1 cellular context compared by ENCODE assay signal in the genomic region with DNA sequence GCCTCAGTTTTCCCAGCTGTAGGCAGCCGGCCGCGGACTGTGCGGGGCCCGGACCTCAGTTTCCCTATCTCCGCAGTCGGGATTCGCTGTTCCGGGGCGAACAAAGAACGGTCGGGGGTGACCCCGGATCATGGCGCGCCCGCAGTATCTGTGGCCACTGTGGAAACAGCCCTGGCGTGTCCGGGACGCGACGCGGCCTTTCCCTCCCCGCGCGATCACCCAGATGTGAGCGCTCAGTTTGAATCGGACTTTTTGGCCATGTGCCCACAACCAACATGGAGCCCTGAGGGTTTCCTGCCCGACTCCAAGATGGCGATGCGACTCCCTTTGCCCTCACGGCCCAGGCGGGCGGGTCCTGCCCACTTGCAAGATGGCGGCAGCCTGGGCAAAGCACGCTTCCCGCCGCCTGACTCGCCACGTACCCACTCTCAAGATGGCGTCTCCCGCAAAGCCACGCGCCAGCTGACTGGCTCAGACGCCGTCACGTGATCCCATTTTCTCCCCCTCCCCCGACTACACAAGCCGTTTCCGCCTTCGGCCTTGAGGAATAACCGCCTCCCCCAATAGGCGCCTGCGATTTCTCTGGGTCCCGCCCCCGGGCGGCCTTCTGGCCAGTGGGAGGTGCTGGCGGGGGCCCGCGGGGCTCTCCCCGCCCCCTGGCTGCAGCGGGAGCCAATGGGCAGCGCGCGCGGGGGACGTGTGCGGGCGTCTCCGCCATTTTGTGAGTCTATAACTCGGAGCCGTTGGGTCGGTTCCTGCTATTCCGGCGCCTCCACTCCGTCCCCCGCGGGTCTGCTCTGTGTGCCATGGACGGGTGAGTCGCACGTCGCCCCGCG.
A peak's percentile ranks its signal among the peaks of the same experiment; 100 is the strongest.
TF ChIP-seq lines count a peak whose summit lies in the region.

Gene PTBP1 (plus strand): TSS at position 761 of the 836 bp plus-strand sequence. CDS start 46 bp downstream, at position 807.

TF ChIP-seq in K562, 482 proteins besides CTCF, POLR2A, EP300 and RAD21 (continued from another document and continues in another):
- TF ChIP-seq GABPA (tag; conservative IDR thresholded peaks at IDR 0.05; ENCODE audit: low read depth) (peak; percentile 92), RCOR1 (IDR thresholded peaks at IDR 0.05; ENCODE audit: borderline replicate concordance in 1 of 2, low read depth in 2 of 2, low read length in 2 of 2) (peak in 1 of 2 experiments; percentile 51; a peak in 2 of 4 replicates), FOXJ2 (tag; IDR thresholded peaks at IDR 0.05) (0 out of 2 replicates have a peak, but pooled peaks have one; percentile 42), ZNF253 (CRISPR knock-in tag; conservative IDR thresholded peaks at IDR 0.05) (no peak), TAF9B (IDR thresholded peaks at IDR 0.05; ENCODE audit: partially characterized antibody) (no peak), SAFB2 (IDR thresholded peaks at IDR 0.05; ENCODE audit: borderline replicate concordance, low read depth, low read length, severe bottlenecking) (no peak), CHD4 (IDR thresholded peaks at IDR 0.05; ENCODE audit: insufficient read depth, insufficient replicate concordance, low read depth, low read length, poor library complexity, severe bottlenecking) (peak; percentile 35), POLR2G (IDR thresholded peaks at IDR 0.05; ENCODE audit: low read depth, low read length) (peak; percentile 84), PHF8 (IDR thresholded peaks at IDR 0.05; ENCODE audit: borderline replicate concordance, low read length) (peak; percentile 69; the same call in 1 of the 2 replicates), TAL1 (IDR thresholded peaks at IDR 0.05) (no peak), ZNF445 (CRISPR knock-in tag; IDR thresholded peaks at IDR 0.05; ENCODE audit: low read depth) (no peak), SOX6 (IDR thresholded peaks at IDR 0.05) (0 out of 2 replicates have a peak, but pooled peaks have one; percentile 50), SLC30A9 (CRISPR knock-in tag; IDR thresholded peaks at IDR 0.05) (no peak), WHSC1 (IDR thresholded peaks at IDR 0.05; ENCODE audit: low read length) (no peak), RFX1 (IDR thresholded peaks at IDR 0.05) (no peak), ZFP30 (CRISPR knock-in tag; IDR thresholded peaks at IDR 0.05; ENCODE audit: borderline replicate concordance) (no peak), E2F1 (CRISPR knock-in tag; IDR thresholded peaks at IDR 0.05) (peak; percentile 98), FOXK2 (conservative IDR thresholded peaks at IDR 0.05 in 1 of 2, IDR thresholded peaks at IDR 0.05 in 1 of 2; ENCODE audit: low read depth in 2 of 2) (peak; percentile 89 to 93), SREBF1 (IDR thresholded peaks at IDR 0.05; ENCODE audit: borderline replicate concordance, low read depth, low read length) (peak; percentile 79; the same call in 1 of the 2 replicates), ZBTB7A (IDR thresholded peaks at IDR 0.05; ENCODE audit: borderline replicate concordance, control insufficient read depth, low read depth, low read length) (peak; percentile 25; the same call in 1 of the 2 replicates), MECOM (CRISPR knock-in tag; IDR thresholded peaks at IDR 0.05) (0 out of 2 replicates have a peak, but pooled peaks have one; percentile 18), MYBL2 (IDR thresholded peaks at IDR 0.05; ENCODE audit: low read depth) (peak; percentile 86), MYBL2 (CRISPR knock-in tag; IDR thresholded peaks at IDR 0.05; ENCODE audit: borderline replicate concordance) (no peak), SETDB1 (IDR thresholded peaks at IDR 0.05; ENCODE audit: low read length) (peak; percentile 88), RBM34 (IDR thresholded peaks at IDR 0.05; ENCODE audit: borderline replicate concordance, insufficient read depth, low read length) (no peak), PRDM10 (IDR thresholded peaks at IDR 0.05; ENCODE audit: partially characterized antibody) (peak; percentile 47), PYGO2 (tag; IDR thresholded peaks at IDR 0.05) (no peak), ZNF695 (CRISPR knock-in tag; IDR thresholded peaks at IDR 0.05) (no peak), TARDBP (IDR thresholded peaks at IDR 0.05) (peak; percentile 60; the same call in 1 of the 2 replicates), HNRNPK (IDR thresholded peaks at IDR 0.05; ENCODE audit: low read depth, low read length, poor library complexity, severe bottlenecking) (no peak), SRSF3 (IDR thresholded peaks at IDR 0.05; ENCODE audit: insufficient read depth, low read length) (no peak), DMBX1 (CRISPR knock-in tag; IDR thresholded peaks at IDR 0.05; ENCODE audit: borderline replicate concordance) (peak; percentile 83; the same call in 1 of the 2 replicates), CREBBP (IDR thresholded peaks at IDR 0.05; ENCODE audit: low read depth, low read length) (no peak), ZNF143 (CRISPR knock-in tag; IDR thresholded peaks at IDR 0.05) (0 out of 2 replicates have a peak, but pooled peaks have one; percentile 9), U2AF1 (optimal IDR thresholded peaks at IDR 0.05; ENCODE audit: low read depth, low read length) (no peak), ZKSCAN8 (CRISPR knock-in tag; IDR thresholded peaks at IDR 0.05) (no peak), SRSF7 (optimal IDR thresholded peaks at IDR 0.05; ENCODE audit: low read depth, low read length) (no peak), ZNF274 (IDR thresholded peaks at IDR 0.05; ENCODE audit: borderline replicate concordance, low read depth, low read length) (no peak), NR2C1 (IDR thresholded peaks at IDR 0.05) (peak; percentile 96), NR2C1 (tag; IDR thresholded peaks at IDR 0.05) (peak; percentile 98), E2F8 (IDR thresholded peaks at IDR 0.05; ENCODE audit: low read depth, partially characterized antibody) (peak; percentile 90), TAF1 (IDR thresholded peaks at IDR 0.05; ENCODE audit: control insufficient read depth, extremely low read depth, insufficient read depth, low read length, severe bottlenecking) (peak; percentile 83), POLR2B (IDR thresholded peaks at IDR 0.05; ENCODE audit: low read depth, partially characterized antibody) (peak; percentile 65), U2AF2 (optimal IDR thresholded peaks at IDR 0.05; ENCODE audit: low read depth, low read length) (no peak), NFIX (CRISPR knock-in tag; IDR thresholded peaks at IDR 0.05; ENCODE audit: low read depth) (0 out of 2 replicates have a peak, but pooled peaks have one; percentile 17), CBFB (CRISPR knock-in tag; IDR thresholded peaks at IDR 0.05) (no peak), CAMTA2 (CRISPR knock-in tag; conservative IDR thresholded peaks at IDR 0.05) (no peak), JUNB (CRISPR knock-in tag; conservative IDR thresholded peaks at IDR 0.05) (no peak), PHF20 (IDR thresholded peaks at IDR 0.05; ENCODE audit: partially characterized antibody) (peak; percentile 58), MTF1 (CRISPR knock-in tag; IDR thresholded peaks at IDR 0.05; ENCODE audit: borderline replicate concordance) (no peak), HBP1 (CRISPR knock-in tag; IDR thresholded peaks at IDR 0.05) (no peak), KDM2B (CRISPR knock-in tag; IDR thresholded peaks at IDR 0.05) (no peak)
- TF ChIP-seq, protein P1, sequence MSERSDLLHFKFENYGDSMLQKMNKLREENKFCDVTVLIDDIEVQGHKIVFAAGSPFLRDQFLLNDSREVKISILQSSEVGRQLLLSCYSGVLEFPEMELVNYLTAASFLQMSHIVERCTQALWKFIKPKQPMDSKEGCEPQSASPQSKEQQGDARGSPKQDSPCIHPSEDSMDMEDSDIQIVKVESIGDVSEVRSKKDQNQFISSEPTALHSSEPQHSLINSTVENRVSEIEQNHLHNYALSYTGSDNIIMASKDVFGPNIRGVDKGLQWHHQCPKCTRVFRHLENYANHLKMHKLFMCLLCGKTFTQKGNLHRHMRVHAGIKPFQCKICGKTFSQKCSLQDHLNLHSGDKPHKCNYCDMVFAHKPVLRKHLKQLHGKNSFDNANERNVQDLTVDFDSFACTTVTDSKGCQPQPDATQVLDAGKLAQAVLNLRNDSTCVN (CRISPR knock-in tag; IDR thresholded peaks at IDR 0.05), result no peak
- TF ChIP-seq, protein P2, sequence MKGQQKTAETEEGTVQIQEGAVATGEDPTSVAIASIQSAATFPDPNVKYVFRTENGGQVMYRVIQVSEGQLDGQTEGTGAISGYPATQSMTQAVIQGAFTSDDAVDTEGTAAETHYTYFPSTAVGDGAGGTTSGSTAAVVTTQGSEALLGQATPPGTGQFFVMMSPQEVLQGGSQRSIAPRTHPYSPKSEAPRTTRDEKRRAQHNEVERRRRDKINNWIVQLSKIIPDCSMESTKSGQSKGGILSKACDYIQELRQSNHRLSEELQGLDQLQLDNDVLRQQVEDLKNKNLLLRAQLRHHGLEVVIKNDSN (CRISPR knock-in tag; IDR thresholded peaks at IDR 0.05), result peak; percentile 99
- TF ChIP-seq, protein P3, sequence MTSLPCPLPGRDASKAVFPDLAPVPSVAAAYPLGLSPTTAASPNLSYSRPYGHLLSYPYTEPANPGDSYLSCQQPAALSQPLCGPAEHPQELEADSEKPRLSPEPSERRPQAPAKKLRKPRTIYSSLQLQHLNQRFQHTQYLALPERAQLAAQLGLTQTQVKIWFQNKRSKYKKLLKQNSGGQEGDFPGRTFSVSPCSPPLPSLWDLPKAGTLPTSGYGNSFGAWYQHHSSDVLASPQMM (CRISPR knock-in tag; IDR thresholded peaks at IDR 0.05), result no peak
